In the genomic region with DNA sequence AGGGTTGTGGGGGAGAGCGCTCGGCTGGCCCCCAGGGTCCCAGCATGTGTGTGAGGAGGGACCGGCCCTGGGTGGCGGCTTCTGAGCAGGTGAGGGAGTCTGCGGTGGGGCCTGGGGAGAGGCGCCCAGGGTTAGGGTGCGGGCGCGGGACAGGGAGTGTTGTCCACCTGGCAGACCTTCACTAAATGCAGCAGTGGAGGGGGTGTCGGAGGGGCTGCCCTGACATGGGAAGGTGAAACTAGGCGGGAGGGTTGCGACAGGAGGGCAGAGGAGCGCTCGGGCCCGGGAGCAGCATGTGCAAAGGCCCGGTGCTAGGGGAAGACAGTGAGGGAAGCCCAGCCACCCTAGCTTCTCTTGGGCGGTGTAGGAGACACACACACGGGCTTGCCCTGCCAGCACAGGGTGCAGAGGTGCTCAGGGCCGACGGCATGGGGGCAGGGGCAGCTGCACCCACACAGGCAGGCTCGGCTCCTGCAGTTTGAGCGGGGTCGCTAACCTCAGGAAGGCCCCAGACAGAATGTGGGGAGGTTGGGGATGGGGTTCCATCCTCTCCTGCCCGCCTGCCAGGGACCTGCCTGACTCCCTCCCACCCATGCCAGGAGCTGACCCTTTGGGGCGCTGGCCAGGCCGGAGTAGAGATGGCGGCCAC, we compare ENCODE assay signal across 15 cellular contexts. TPM values are rescaled to one million over a fixed set of nuclear protein-coding genes. Genes with fewer than 3 reads are reported as not detected.
A peak's percentile ranks its signal among the peaks of the same experiment; 100 is the strongest.
DNase-seq lines count a peak whose midpoint lies in the region; ATAC-seq, FAIRE-seq and TF ChIP-seq lines count a peak whose summit lies in the region.
"Had no signal": no experiment of that assay in that cellular context is flagged by ENCODE, and none has a peak within 500 bp of the region (broad histone marks: within the 10 kb centered on the region; RNA-seq: fewer than 3 reads in every experiment).

No MANE protein-coding gene starts in this region.

- no peak for DNase-seq in activated naive CD8-positive, alpha-beta T cell treated with anti-CD3 and anti-CD28 coated beads for 36 hours
- DNase-seq in adrenal gland (no peak), memory B cell (ENCODE audit: low spot score in 2 of 2) (no peak), substantia nigra (lab: John Stamatoyannopoulos, UW) (no peak), RCC 7860 (ENCODE audit: low spot score) (no peak)
- DNase-seq: activated CD4-positive, alpha-beta T cell treated with anti-CD3 and anti-CD28 coated beads for 4 hours; DMS79; KG1; NCI-H1930 had no signal

- H3K27me3 Mint-ChIP-seq in activated naive CD8-positive, alpha-beta T cell = peaks cover 12% of the 10 kb centered on the region
- H3K27me3 Mint-ChIP-seq in activated naive CD8-positive, alpha-beta T cell treated with anti-CD3 and anti-CD28 coated beads for 36 hours = peaks cover 54% of the 10 kb centered on the region
- H3K27me3 Mint-ChIP-seq in memory B cell = peaks cover 17% of the 10 kb centered on the region

- peaks cover 11% of the 10 kb centered on the region for H3K4me1 Mint-ChIP-seq in activated naive CD8-positive, alpha-beta T cell (ENCODE audit: low read depth)
- H3K4me1 Mint-ChIP-seq in activated naive CD8-positive, alpha-beta T cell treated with anti-CD3 and anti-CD28 coated beads for 36 hours = peaks cover 12% of the 10 kb centered on the region
- H3K4me1 Mint-ChIP-seq in memory B cell = peaks cover 11% of the 10 kb centered on the region

- H3K4me1 ChIP-seq in adrenal gland (replicated peaks in 1 of 2) = peaks cover 12 to 15% of the 10 kb centered on the region in 2 donors

- intact Hi-C loops in adrenal gland (cut with DNase I) = loop anchor here in 1 of 2 donors (10.0 kb wide), 1 partner anchor 286 kb away; a partner anchor contains a TSS

- no peak overlapping the region for H3K27ac Mint-ChIP-seq in activated naive CD8-positive, alpha-beta T cell
- no peak overlapping the region for H3K27ac Mint-ChIP-seq in activated naive CD8-positive, alpha-beta T cell treated with anti-CD3 and anti-CD28 coated beads for 36 hours
- no peak overlapping the region for H3K27ac Mint-ChIP-seq in memory B cell
- H3K27ac Mint-ChIP-seq: activated T-helper 1 cell treated with anti-CD3 and anti-CD28 coated beads, Interleukin-12 subunit alpha, Interleukin-12 subunit beta, Interleukin-2, Interleukin-4 antibody, amounts not matched to agents 30 ng/mL and 10 ng/mL and 1 ng/mL, durations not matched to agents 14 hours and 24 hours and 36 hours had no signal

- H3K4me3 Mint-ChIP-seq in activated naive CD8-positive, alpha-beta T cell = peak overlapping the region; percentile 32
- H3K4me3 Mint-ChIP-seq in activated naive CD8-positive, alpha-beta T cell treated with anti-CD3 and anti-CD28 coated beads for 36 hours = no peak overlapping the region
- H3K4me3 Mint-ChIP-seq in memory B cell = peak overlapping the region; percentile 88
- H3K4me3 Mint-ChIP-seq: activated T-helper 1 cell treated with anti-CD3 and anti-CD28 coated beads, Interleukin-12 subunit alpha, Interleukin-12 subunit beta, Interleukin-2, Interleukin-4 antibody, amounts not matched to agents 30 ng/mL and 10 ng/mL and 1 ng/mL, durations not matched to agents 14 hours and 24 hours and 36 hours had no signal

- no peak for TF ChIP-seq POLR2A in adrenal gland (IDR thresholded peaks at IDR 0.05)

- H3K9me3 Mint-ChIP-seq in activated naive CD8-positive, alpha-beta T cell (ENCODE audit: low read depth) = no peaks in the 10 kb centered on the region
- H3K9me3 Mint-ChIP-seq in activated naive CD8-positive, alpha-beta T cell treated with anti-CD3 and anti-CD28 coated beads for 36 hours = peaks cover 13% of the 10 kb centered on the region
- peaks cover 12% of the 10 kb centered on the region for H3K9me3 Mint-ChIP-seq in memory B cell

- H3K36me3 Mint-ChIP-seq in activated naive CD8-positive, alpha-beta T cell = peaks cover 3% of the 10 kb centered on the region
- H3K36me3 Mint-ChIP-seq in activated naive CD8-positive, alpha-beta T cell treated with anti-CD3 and anti-CD28 coated beads for 36 hours = peaks cover 15% of the 10 kb centered on the region
- peaks cover 11% of the 10 kb centered on the region for H3K36me3 Mint-ChIP-seq in memory B cell

- peak overlapping the region in 1 of 4 donors; percentile 49 for H3K4me3 ChIP-seq in adrenal gland

- no peak for FAIRE-seq in RCC 7860 (lab: Jason Lieb, UNC)

- 85 to 94% (median 90%) methylated on average over 17 to 27 of the region's 27 CpGs for WGBS in adrenal gland, 4 donors

- ATAC-seq in memory B cell (ENCODE audit: low read depth) = no peak
- no peak for ATAC-seq in HG03135 (IDR thresholded peaks at IDR 0.05; ENCODE audit: unreplicated experiment)
- ATAC-seq in GM21576 (IDR thresholded peaks at IDR 0.05; ENCODE audit: unreplicated experiment) = no peak

- no peaks in the 10 kb centered on the region for H3K9me3 ChIP-seq in adrenal gland (replicated peaks in 1 of 3)
- H3K9me3 ChIP-seq: thyroid gland had no signal

- no peaks in the 10 kb centered on the region for H3K36me3 ChIP-seq in adrenal gland (replicated peaks in 1 of 2)
- H3K36me3 ChIP-seq: thyroid gland had no signal

- H3K27ac ChIP-seq in adrenal gland (peak overlapping the region in 3 of 5 donors; percentile 28 to 74 (median 65)), substantia nigra (ENCODE audit: low read depth, low read length, poor library complexity, severe bottlenecking) (peak overlapping the region; percentile 64)

- TF ChIP-seq CTCF in adrenal gland (IDR thresholded peaks at IDR 0.05) = no peak

- no peaks in the 10 kb centered on the region for H3K27me3 ChIP-seq in adrenal gland
- H3K27me3 ChIP-seq: thyroid gland had no signal

RNA-seq across cellular contexts. Expression of a gene that starts 22.2 kb away (rescaled TPM):
- total RNA-seq in activated naive CD8-positive, alpha-beta T cell treated with anti-CD3 and anti-CD28 coated beads for 36 hours = 10 to 100 TPM; 70.5 to 72.0 TPM
- total RNA-seq in adrenal gland = 10 to 100 TPM; 41.4 to 93.7 (median 67.7) TPM
- 10 to 100 TPM; 59.7 to 70.6 (median 60.5) TPM for polyA plus RNA-seq in adrenal gland

RNA-seq across cellular contexts. Expression of a gene that starts 27.3 kb away (rescaled TPM):
- total RNA-seq in activated naive CD8-positive, alpha-beta T cell treated with anti-CD3 and anti-CD28 coated beads for 36 hours = not detected
- 10 to 100 TPM in 1 of 8 donors, 1 to 10 TPM in 2, under 1 TPM in 1, not detected in 4; 0.69 to 11.1 (median 4.7) TPM for total RNA-seq in adrenal gland
- 1 to 10 TPM in 2 of 3 donors, under 1 TPM in 1; 0.54 to 5.0 (median 2.4) TPM for polyA plus RNA-seq in adrenal gland
- total RNA-seq: activated T-helper 1 cell treated with anti-CD3 and anti-CD28 coated beads, Interleukin-12 subunit alpha, Interleukin-12 subunit beta, Interleukin-2, Interleukin-4 antibody, amounts not matched to agents 30 ng/mL and 10 ng/mL and 1 ng/mL, durations not matched to agents 14 hours and 24 hours and 36 hours; pulmonary artery endothelial cell had no signal

RNA-seq across cellular contexts. Expression of a gene that starts 34.0 kb away (rescaled TPM):
- total RNA-seq in activated naive CD8-positive, alpha-beta T cell treated with anti-CD3 and anti-CD28 coated beads for 36 hours = 100 to 1,000 TPM; 450 to 466 TPM
- total RNA-seq in adrenal gland = 100 to 1,000 TPM; 390 to 690 (median 426) TPM
- 100 to 1,000 TPM; 279 to 810 (median 358) TPM for polyA plus RNA-seq in adrenal gland
